ENCODE assay signal across 8 cellular contexts in genomic region chr12:104285740-104286537, GRCh38. TPM values are rescaled to one million over a fixed set of nuclear protein-coding genes. Genes with fewer than 3 reads are reported as not detected.
DNase-seq lines count a peak whose midpoint lies in the region; ATAC-seq, FAIRE-seq and TF ChIP-seq lines count a peak whose summit lies in the region.

No MANE protein-coding gene starts in this region.

- peak overlapping the region; percentile 100 for H3K27ac Mint-ChIP-seq in astrocyte (ENCODE audit: unreplicated experiment)
- peak overlapping the region; percentile 95 for H3K27ac Mint-ChIP-seq in memory B cell

- peak in 1 of 4 donors; percentile 82 for TF ChIP-seq EP300 in upper lobe of left lung (IDR thresholded peaks at IDR 0.05)

- H3K9me3 ChIP-seq in astrocyte (ENCODE audit: insufficient read depth, low read depth, low read length) (no peaks in the 10 kb centered on the region), upper lobe of left lung (no peaks in the 10 kb centered on the region)

- peaks cover 2% of the 10 kb centered on the region for H3K36me3 Mint-ChIP-seq in astrocyte (ENCODE audit: low read depth, unreplicated experiment)
- no peaks in the 10 kb centered on the region for H3K36me3 Mint-ChIP-seq in memory B cell

- peak overlapping the region; percentile 87 for H3K4me2 ChIP-seq in astrocyte (ENCODE audit: low read length)

- TF ChIP-seq POLR2A in NB4 (IDR thresholded peaks at IDR 0.05; ENCODE audit: extremely low read depth, insufficient read length): no peak
- TF ChIP-seq POLR2A in upper lobe of left lung (IDR thresholded peaks at IDR 0.05): no peak

- DNase-seq in DMS53 treated with DMSO at 0.1 percent for 48 hours (lab: John Stamatoyannopoulos, UW; ENCODE audit: unreplicated experiment) (peak; percentile 80), NB4 (ENCODE audit: low read depth) (no peak), astrocyte (ENCODE audit: low read depth) (peak; percentile 50), memory B cell (ENCODE audit: low spot score in 2 of 2) (no peak), upper lobe of left lung (peak in 1 of 2 donors; percentile 82), Kasumi-1 (lab: John Stamatoyannopoulos, UW) (no peak), NCI-H524 (lab: John Stamatoyannopoulos, UW) (no peak)

- ATAC-seq in memory B cell (ENCODE audit: low read depth): no peak
- ATAC-seq in upper lobe of left lung (ENCODE audit: low FRiP score in 2 of 2): peak in 1 of 2 donors; percentile 41
- no peak for ATAC-seq in HG03442 (IDR thresholded peaks at IDR 0.05; ENCODE audit: unreplicated experiment)

- H3K79me2 ChIP-seq in astrocyte (ENCODE audit: insufficient read depth, low read length): peaks cover 41% of the 10 kb centered on the region

- peaks cover 34% of the 10 kb centered on the region for H4K20me1 ChIP-seq in astrocyte (ENCODE audit: insufficient read depth, low read length)

- H3K27me3 ChIP-seq in astrocyte (ENCODE audit: insufficient read depth, low read length): no peaks in the 10 kb centered on the region
- H3K27me3 ChIP-seq in upper lobe of left lung: no peaks in the 10 kb centered on the region

- WGBS in upper lobe of left lung, 2 donors: 70 to 73% methylated on average over 3 of the region's 3 CpGs

- peaks cover 2% of the 10 kb centered on the region for H3K36me3 ChIP-seq in astrocyte (ENCODE audit: insufficient read depth, low read length)
- H3K36me3 ChIP-seq in upper lobe of left lung: peaks cover 0 to 16% (median 2%) of the 10 kb centered on the region in 4 donors

- H3K27ac ChIP-seq in astrocyte (ENCODE audit: low read depth, low read length) (peak overlapping the region; percentile 94), upper lobe of left lung (peak overlapping the region; percentile 84 to 97 (median 92))

- TF ChIP-seq CTCF in NB4 (IDR thresholded peaks at IDR 0.05; ENCODE audit: low read depth, low read length) (no peak), astrocyte (IDR thresholded peaks at IDR 0.05; ENCODE audit: insufficient read depth, low read depth, low read length) (no peak), upper lobe of left lung (IDR thresholded peaks at IDR 0.05) (no peak)

- H3K9ac ChIP-seq in astrocyte (ENCODE audit: low read length): peak overlapping the region; percentile 94

- H3K4me3 Mint-ChIP-seq in astrocyte (ENCODE audit: unreplicated experiment): peak overlapping the region; percentile 96
- no peak overlapping the region for H3K4me3 Mint-ChIP-seq in memory B cell

- peaks cover 34% of the 10 kb centered on the region for H3K4me1 ChIP-seq in astrocyte (ENCODE audit: insufficient read depth, low read length)
- H3K4me1 ChIP-seq in upper lobe of left lung: peaks cover 24 to 34% (median 25%) of the 10 kb centered on the region in 4 donors

- peaks cover 25% of the 10 kb centered on the region for H3K4me1 Mint-ChIP-seq in astrocyte (ENCODE audit: low read depth, unreplicated experiment)
- H3K4me1 Mint-ChIP-seq in memory B cell: peaks cover 17% of the 10 kb centered on the region

- H2AFZ ChIP-seq in astrocyte (ENCODE audit: low read depth, low read length): peak overlapping the region; percentile 12

- no peaks in the 10 kb centered on the region for H3K27me3 Mint-ChIP-seq in astrocyte (ENCODE audit: low read depth, unreplicated experiment)
- peaks cover 4% of the 10 kb centered on the region for H3K27me3 Mint-ChIP-seq in memory B cell

- no peak for FAIRE-seq in astrocyte (lab: Jason Lieb, UNC)

- H3K9me3 Mint-ChIP-seq in astrocyte (ENCODE audit: unreplicated experiment) (no peaks in the 10 kb centered on the region), memory B cell (no peaks in the 10 kb centered on the region)

- H3K4me3 ChIP-seq in NB4 (ENCODE audit: low read depth, low read length): peak overlapping the region; percentile 73
- peak overlapping the region; percentile 95 for H3K4me3 ChIP-seq in astrocyte (ENCODE audit: insufficient read depth, low read depth, low read length)
- peak overlapping the region in 2 of 4 donors; percentile 55 to 84 for H3K4me3 ChIP-seq in upper lobe of left lung

RNA-seq across cellular contexts. Expression of gene EID3, which starts 17.6 kb away (rescaled TPM):
- 1.9 TPM in 2 replicates for total RNA-seq in astrocyte
- 10 to 100 TPM in 3 of 6 donors, 1 to 10 TPM in 3; 2.5 to 62.9 (median 13.9) TPM for total RNA-seq in upper lobe of left lung

Comparison
In these comparisons a context has a peak if more than half of its experiments do, and no peak if none do; other contexts are left out.
1. DNase-seq: peak in DMS53 treated with DMSO at 0.1 percent for 48 hours (single experiment) and astrocyte (single experiment); none in NB4 (single experiment), memory B cell (0 of 2), Kasumi-1 (0 of 2) and NCI-H524 (0 of 2).